Comparison of ENCODE assay signal across 8 cellular contexts in the genomic region with DNA sequence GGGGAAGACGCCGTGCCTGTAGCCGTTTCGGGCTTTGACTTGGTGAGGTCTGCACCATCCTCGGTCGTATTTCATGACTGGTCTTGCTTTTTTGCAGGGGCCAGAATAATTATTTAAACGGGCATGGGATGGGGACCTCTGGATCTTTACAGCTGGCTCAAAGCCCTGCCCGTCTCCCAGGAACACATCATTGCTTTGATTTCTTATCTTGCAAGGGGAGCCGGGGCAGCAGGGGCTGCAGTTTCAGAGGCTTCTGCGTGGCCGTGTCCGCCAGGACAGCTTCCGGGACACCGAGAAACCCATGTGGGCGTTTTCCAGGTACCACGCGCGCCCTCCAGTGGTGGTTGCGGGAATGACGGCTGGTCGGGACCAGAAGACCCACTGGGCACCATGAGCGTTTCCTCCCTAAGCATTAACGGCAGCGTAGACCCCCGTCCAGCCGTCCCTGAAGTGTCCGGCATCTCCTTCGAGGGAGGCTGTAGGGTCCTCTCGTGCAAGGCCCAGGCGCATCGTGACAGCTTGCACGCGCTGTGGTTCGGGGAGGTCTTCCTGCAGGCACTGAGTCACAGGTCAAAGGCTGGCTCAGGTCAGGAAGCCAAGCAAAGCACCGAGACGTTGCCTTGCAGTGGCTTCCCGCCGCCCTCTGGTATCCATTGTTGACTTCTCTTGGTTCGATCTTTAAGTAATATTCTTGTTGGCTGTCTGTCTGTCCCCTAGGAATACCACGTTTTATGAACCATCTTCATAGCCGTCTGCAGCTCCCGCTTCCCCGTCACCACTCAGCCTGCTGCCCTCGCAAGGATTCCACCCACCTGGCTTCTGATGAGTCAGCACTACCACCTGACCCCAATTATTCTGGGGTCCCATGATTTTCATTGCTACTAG. TPM values are rescaled to one million over a fixed set of nuclear protein-coding genes. Genes with fewer than 3 reads are reported as not detected.
A peak's percentile ranks its signal among the peaks of the same experiment; 100 is the strongest.
DNase-seq lines count a peak whose midpoint lies in the region; ATAC-seq and TF ChIP-seq lines count a peak whose summit lies in the region.

No MANE protein-coding gene starts in this region.

- DNase-seq in GM12864 (ENCODE audit: low read depth) (peak; percentile 43), HT-29 (ENCODE audit: low spot score) (peak; percentile 94), activated T-cell treated with anti-CD3 and anti-CD28 coated beads for 1 hour (ENCODE audit: low read depth) (peak; percentile 80)
- DNase-seq in naive thymus-derived CD4-positive, alpha-beta T cell, result peak; percentile 38 to 88 (median 64)
- peak; percentile 63 to 77 for DNase-seq in stimulated activated CD8-positive, alpha-beta memory T cell treated with anti-CD3 and anti-CD28 coated beads, Interleukin-7, amount 100 ng/mL, for 48 hours (ENCODE audit: extremely low read depth in 1 of 2, low read depth in 1 of 2)

- peaks cover 7 to 15% (median 11%) of the 10 kb centered on the region in 7 donors for H3K4me1 Mint-ChIP-seq in naive thymus-derived CD4-positive, alpha-beta T cell

- CTCF ChIA-PET in naive thymus-derived CD4-positive, alpha-beta T cell (lab: Charles Lee), result interaction anchor here (0.9 to 4.5 kb wide), 11 partner anchors 9 to 254 kb away, joined by 3 to 20 read pairs (median 3); partner anchors contain the start of gene GPER1

- peak overlapping the region; percentile 73 for H3K9ac ChIP-seq in OCI-LY3 (ENCODE audit: low read length)

- H3K4me3 ChIP-seq in GM12864 (ENCODE audit: low read depth, low read length) (peak overlapping the region; percentile 43), OCI-LY3 (ENCODE audit: low read length) (peak overlapping the region; percentile 81)
- H3K4me3 ChIP-seq in naive thymus-derived CD4-positive, alpha-beta T cell (ENCODE audit: low read length), result peak overlapping the region; percentile 47

- no peaks in the 10 kb centered on the region for H3K79me2 ChIP-seq in OCI-LY3 (ENCODE audit: low read length)

- no peak overlapping the region for H3K27ac ChIP-seq in OCI-LY3 (ENCODE audit: low read length)
- no peak overlapping the region for H3K27ac ChIP-seq in naive thymus-derived CD4-positive, alpha-beta T cell (ENCODE audit: low read depth, low read length)

- peaks cover 10% of the 10 kb centered on the region for H3K4me1 ChIP-seq in OCI-LY3 (ENCODE audit: low read length)
- peaks cover 6 to 10% of the 10 kb centered on the region in 2 donors for H3K4me1 ChIP-seq in naive thymus-derived CD4-positive, alpha-beta T cell (ENCODE audit: control insufficient read depth in 2 of 2, insufficient read depth in 2 of 2, low read length in 2 of 2)

- peak overlapping the region in 8 of 10 donors; percentile 32 to 78 (median 53) for H3K4me3 Mint-ChIP-seq in naive thymus-derived CD4-positive, alpha-beta T cell

- intact Hi-C loops in naive thymus-derived CD4-positive, alpha-beta T cell (cut with micrococcal nuclease), result loop anchor here (1.0 to 10.0 kb wide), 9 partner anchors 38 to 399 kb away; partner anchors contain the start of genes COX19 (in 1 of the 2) and PSMG3 (in 1 of the 2)

- ATAC-seq in esophagus mucosa, result peak; percentile 78
- peak; percentile 81 for ATAC-seq in naive thymus-derived CD4-positive, alpha-beta T cell
- ATAC-seq in GM21526 (IDR thresholded peaks at IDR 0.05; ENCODE audit: low FRiP score, unreplicated experiment), result no peak

- TF ChIP-seq CTCF in GM12864 (IDR thresholded peaks at IDR 0.05; ENCODE audit: low read depth, low read length, missing control alignments) (peak; percentile 99), OCI-LY3 (IDR thresholded peaks at IDR 0.05; ENCODE audit: low read depth, low read length) (peak; percentile 68)

- H3K27me3 ChIP-seq in OCI-LY3 (ENCODE audit: low read depth, low read length), result no peaks in the 10 kb centered on the region
- H3K27me3 ChIP-seq in naive thymus-derived CD4-positive, alpha-beta T cell (ENCODE audit: control insufficient read depth in 2 of 2, insufficient read depth in 2 of 2, low read length in 2 of 2), result no peaks in the 10 kb centered on the region

- H3K27ac Mint-ChIP-seq in naive thymus-derived CD4-positive, alpha-beta T cell, result peak overlapping the region in 1 of 9 donors; percentile 42

- peak overlapping the region; percentile 98 for H3K4me2 ChIP-seq in OCI-LY3 (ENCODE audit: low read length)

- no peaks in the 10 kb centered on the region for H3K9me3 ChIP-seq in OCI-LY3 (ENCODE audit: insufficient read depth, low read length)
- no peaks in the 10 kb centered on the region for H3K9me3 ChIP-seq in naive thymus-derived CD4-positive, alpha-beta T cell (ENCODE audit: control insufficient read depth in 2 of 3, low read length in 3 of 3)

- no peaks in the 10 kb centered on the region for H4K20me1 ChIP-seq in OCI-LY3 (ENCODE audit: insufficient read depth, low read length)

- POLR2A ChIA-PET in naive thymus-derived CD4-positive, alpha-beta T cell (lab: Charles Lee), result interaction anchor here (0.7 to 1.3 kb wide), 2 partner anchors 13 to 17 kb away, joined by 3 read pairs; no protein-coding TSS in a partner anchor

- no peaks in the 10 kb centered on the region for H3K36me3 Mint-ChIP-seq in naive thymus-derived CD4-positive, alpha-beta T cell

- H3K9me3 Mint-ChIP-seq in naive thymus-derived CD4-positive, alpha-beta T cell, result peaks cover 0 to 3% (median 0%) of the 10 kb centered on the region in 11 donors

- peaks cover 11 to 19% (median 18%) of the 10 kb centered on the region in 5 donors for H3K27me3 Mint-ChIP-seq in naive thymus-derived CD4-positive, alpha-beta T cell

- no peaks in the 10 kb centered on the region for H3K36me3 ChIP-seq in OCI-LY3 (replicated peaks; ENCODE audit: low read depth, low read length)
- H3K36me3 ChIP-seq in naive thymus-derived CD4-positive, alpha-beta T cell (ENCODE audit: control insufficient read depth in 2 of 3, insufficient read depth in 3 of 3, low read length in 3 of 3), result no peaks in the 10 kb centered on the region

- peak overlapping the region; percentile 99 for H2AFZ ChIP-seq in OCI-LY3 (ENCODE audit: low read depth, low read length)

RNA-seq across cellular contexts. Expression of gene ZFAND2A, which starts 16.2 kb away (rescaled TPM):
- 18.0 and 19.0 TPM in 2 replicates for total RNA-seq in HT-29 (2014; rRNA removed; shearing (Covaris generic))
- 13.5 TPM for total RNA-seq in esophagus mucosa
- total RNA-seq in naive thymus-derived CD4-positive, alpha-beta T cell, result 10 to 100 TPM; 21.2 to 74.5 (median 38.6) TPM
- 10 to 100 TPM; 43.2 to 51.7 TPM for polyA plus RNA-seq in naive thymus-derived CD4-positive, alpha-beta T cell

RNA-seq across cellular contexts. Expression of gene UNCX, which starts 56.5 kb away (rescaled TPM):
- not detected in 2 replicates for total RNA-seq in HT-29 (2014; rRNA removed; shearing (Covaris generic))
- not detected for total RNA-seq in esophagus mucosa
- total RNA-seq in naive thymus-derived CD4-positive, alpha-beta T cell, result not detected
- not detected for polyA plus RNA-seq in naive thymus-derived CD4-positive, alpha-beta T cell

Comparison
In these comparisons a context has a peak if more than half of its experiments do, and no peak if none do; other contexts are left out.
1. DNase-seq: peak in every context shown above with its lines; median percentile 94 in HT-29; 80 in activated T-cell treated with anti-CD3 and anti-CD28 coated beads for 1 hour; 70 in stimulated activated CD8-positive, alpha-beta memory T cell treated with anti-CD3 and anti-CD28 coated beads, Interleukin-7, amount 100 ng/mL, for 48 hours; 64 in naive thymus-derived CD4-positive, alpha-beta T cell; 43 in GM12864.